1 cellular context compared by ENCODE assay signal in the genomic region with DNA sequence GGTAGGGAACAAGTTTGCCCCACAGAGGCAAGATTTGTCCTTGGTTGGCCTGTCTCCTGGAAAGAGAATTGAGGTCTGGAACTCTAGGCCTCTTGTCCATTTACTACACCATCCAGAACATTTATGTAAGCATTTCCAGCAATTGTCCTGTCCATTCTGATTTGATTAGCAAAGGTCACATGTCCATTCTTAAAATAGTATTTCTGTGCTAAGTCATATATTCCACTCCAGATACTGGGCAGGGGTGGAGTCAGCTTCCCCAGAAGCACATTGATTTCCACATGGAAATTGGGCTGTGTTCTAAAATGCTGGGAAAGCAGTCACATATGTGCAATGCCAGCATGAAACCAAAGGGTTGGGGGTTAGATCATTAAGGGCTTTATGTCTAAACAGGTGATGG.
TF ChIP-seq lines count a peak whose summit lies in the region.

No MANE protein-coding gene starts in this region.

TF ChIP-seq in SK-N-SH, 30 proteins besides CTCF, POLR2A, EP300 and RAD21 (continued from another document):
- TF ChIP-seq, protein P1, sequence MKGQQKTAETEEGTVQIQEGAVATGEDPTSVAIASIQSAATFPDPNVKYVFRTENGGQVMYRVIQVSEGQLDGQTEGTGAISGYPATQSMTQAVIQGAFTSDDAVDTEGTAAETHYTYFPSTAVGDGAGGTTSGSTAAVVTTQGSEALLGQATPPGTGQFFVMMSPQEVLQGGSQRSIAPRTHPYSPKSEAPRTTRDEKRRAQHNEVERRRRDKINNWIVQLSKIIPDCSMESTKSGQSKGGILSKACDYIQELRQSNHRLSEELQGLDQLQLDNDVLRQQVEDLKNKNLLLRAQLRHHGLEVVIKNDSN (IDR thresholded peaks at IDR 0.05; ENCODE audit: borderline replicate concordance, low read depth), result 0 out of 2 replicates have a peak, but pooled peaks have one; percentile 11
